In the genomic region with DNA sequence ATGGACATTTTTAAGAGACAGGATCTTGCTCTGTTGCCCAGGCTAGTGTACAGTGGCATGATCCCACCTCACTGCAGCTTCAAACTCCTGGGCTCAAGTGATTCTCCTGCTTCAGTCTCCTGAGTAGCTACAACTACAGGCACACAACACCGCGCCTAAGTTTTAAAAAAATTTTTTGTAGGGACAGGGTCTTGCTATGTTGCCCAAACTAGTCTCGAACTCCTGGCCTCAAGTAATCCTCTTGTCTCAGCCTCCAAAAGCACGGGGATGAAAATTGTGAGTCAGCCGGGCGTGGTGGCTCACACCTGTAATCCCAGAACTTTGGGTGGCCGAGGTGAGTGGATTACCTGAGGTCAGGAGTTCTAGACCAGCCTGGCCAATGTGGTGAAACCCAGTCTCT, we compare ENCODE assay signal across 21 cellular contexts.
"Had no signal": no experiment of that assay in that cellular context is flagged by ENCODE, and none has a peak within 500 bp of the region (broad histone marks: within the 10 kb centered on the region; RNA-seq: fewer than 3 reads in every experiment).

No MANE protein-coding gene starts in this region.

- H3K4me3 ChIP-seq: SJCRH30 had no signal

- FAIRE-seq: HTR-8/SVneo had no signal

- H3K4me1 ChIP-seq: SJCRH30 had no signal

- H3K4me2 ChIP-seq: KMS-11 had no signal

- ATAC-seq: SK-N-SH treated with all-trans-retinoic acid at 6 μM for 48 hours had no signal

- H3K27me3 ChIP-seq: SJCRH30 had no signal

- H3K9ac ChIP-seq: KMS-11 had no signal

- DNase-seq: IMR-90, Kasumi-1, NCI-H1092, NCI-H1105 treated with DMSO at 0.1 percent for 48 hours, NCI-H1417 treated with DMSO at 0.1 percent for 48 hours, NCI-H146, NCI-H1694 treated with DMSO at 0.1 percent for 48 hours, NCI-H1930, NCI-H2081, NCI-H2107, NCI-H2227 treated with DMSO at 0.1 percent for 48 hours, NCI-H524, NCI-H526 treated with DMSO at 0.1 percent for 48 hours, NCI-H748 treated with DMSO at 0.1 percent for 48 hours, SHP77, SJCRH30 had no signal

- H3K9me3 ChIP-seq: SJCRH30 had no signal

- H3K27ac ChIP-seq: HL-60, KMS-11, RWPE1, SJCRH30 had no signal
